ENCODE assay signal across 8 cellular contexts in the genomic region with DNA sequence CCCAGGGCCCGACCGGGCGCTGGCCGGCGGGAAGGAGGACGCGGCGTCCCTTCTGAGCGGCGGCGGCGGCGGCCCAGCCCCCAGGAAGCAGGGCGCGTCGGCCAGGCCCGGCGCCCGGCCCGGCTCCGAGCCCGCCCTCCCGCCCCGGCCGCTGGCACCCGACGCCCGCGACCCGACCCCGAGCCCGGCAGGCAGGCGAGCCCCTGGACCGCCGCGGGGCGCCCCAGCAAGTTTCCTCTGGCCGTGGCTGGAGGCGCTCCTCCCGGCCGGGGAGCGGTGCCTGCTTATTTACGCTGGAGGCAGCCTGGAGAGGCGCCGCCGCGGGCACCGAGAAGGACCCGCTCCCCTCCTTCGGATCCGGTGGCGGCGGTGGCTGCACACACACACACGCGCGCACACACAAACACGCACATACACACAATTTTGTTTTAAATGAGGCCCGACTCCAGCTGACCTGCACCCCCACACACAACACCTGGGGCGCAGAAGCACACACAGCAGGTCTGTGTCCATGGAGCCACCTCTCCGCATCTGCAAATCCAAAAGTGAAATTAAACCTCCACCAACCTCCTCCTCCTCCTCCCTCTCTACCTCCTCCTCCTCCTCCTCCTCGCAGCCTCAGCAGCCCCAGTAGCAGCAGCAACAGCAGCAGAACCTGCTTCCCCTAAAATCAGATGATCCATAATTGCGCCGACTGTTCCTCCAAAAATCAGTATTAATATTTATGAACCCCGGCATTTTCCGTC. TPM values are rescaled to one million over a fixed set of nuclear protein-coding genes. Genes with fewer than 3 reads are reported as not detected.
A peak's percentile ranks its signal among the peaks of the same experiment; 100 is the strongest.
DNase-seq lines count a peak whose midpoint lies in the region; ATAC-seq, FAIRE-seq and TF ChIP-seq lines count a peak whose summit lies in the region.

No MANE protein-coding gene starts in this region.

- H3K4me2 ChIP-seq in neuronal stem cell (ENCODE audit: insufficient read depth, low read length, poor library complexity, severe bottlenecking): peak overlapping the region; percentile 90

- peak overlapping the region; percentile 86 for H3K18ac ChIP-seq in neuronal stem cell (ENCODE audit: low read length)

- no peak overlapping the region for H4K8ac ChIP-seq in neuronal stem cell (ENCODE audit: low read depth, low read length)

- peak overlapping the region; percentile 80 for H3K23ac ChIP-seq in neuronal stem cell (ENCODE audit: low read depth, low read length, poor library complexity)

- FAIRE-seq in H54 (lab: Jason Lieb, UNC): no peak

- TF ChIP-seq CTCF in Caco-2 (IDR thresholded peaks at IDR 0.05; ENCODE audit: insufficient read depth in 1 of 2, low read depth in 1 of 2, low read length in 1 of 2, severe bottlenecking in 1 of 2, unreplicated experiment in 1 of 2) (no peak), foreskin keratinocyte (conservative IDR thresholded peaks at IDR 0.05) (peak; percentile 4)

- no peak overlapping the region for H4K91ac ChIP-seq in neuronal stem cell (ENCODE audit: low read depth, low read length, poor library complexity)

- intact Hi-C loops in Caco-2 (cut with micrococcal nuclease; ENCODE audit: unreplicated experiment): loop anchor here (1.0 to 10.0 kb wide), 6 partner anchors 64 to 261 kb away; partner anchors contain the start of genes CASP3, CENPU and PRIMPOL

- H3K36me3 ChIP-seq in Caco-2 (ENCODE audit: control insufficient read depth, insufficient read depth, low read length) (no peaks in the 10 kb centered on the region), neuronal stem cell (replicated peaks in 1 of 2; ENCODE audit: control insufficient read depth in 2 of 2, insufficient read depth in 2 of 2, low read length in 2 of 2) (no peaks in the 10 kb centered on the region), urinary bladder (ENCODE audit: insufficient read depth) (no peaks in the 10 kb centered on the region)

- ATAC-seq in foreskin keratinocyte: peak; percentile 6

- H3K4me1 Mint-ChIP-seq in Caco-2 (ENCODE audit: low read depth, unreplicated experiment): peaks cover 20% of the 10 kb centered on the region

- POLR2A ChIA-PET in Caco-2 (lab: Charles Lee): interaction anchor here (0.6 to 1.6 kb wide), 9 partner anchors 11 to 266 kb away, joined by 3 to 21 read pairs (median 7); partner anchors contain the start of gene CENPU

- DNase-seq in Caco-2 (peak; percentile 38 to 51), H54 (ENCODE audit: insufficient read length, low spot score) (peak; percentile 15), OCI-M1 (lab: John Stamatoyannopoulos, UW) (peak; percentile 83), activated gamma-delta T cell (lab: John Stamatoyannopoulos, UW) (peak; percentile 18), foreskin keratinocyte (peak in 1 of 2 donors; percentile 36), neuronal stem cell (ENCODE audit: low spot score) (peak; percentile 39), NCI-H2227 treated with DMSO at 0.1 percent for 48 hours (lab: John Stamatoyannopoulos, UW) (no peak)

- peak overlapping the region; percentile 98 for H3K4me3 Mint-ChIP-seq in Caco-2 (ENCODE audit: unreplicated experiment)

- peaks cover 11% of the 10 kb centered on the region for H3K36me3 Mint-ChIP-seq in Caco-2 (ENCODE audit: insufficient read depth, unreplicated experiment)

- no TSS peak for BruUV-seq in Caco-2 (replicated peaks; lab: Mats Ljungman, UMichigan)

- H3K9ac ChIP-seq in neuronal stem cell (ENCODE audit: low read depth, low read length, poor library complexity): peak overlapping the region; percentile 95

- H2BK12ac ChIP-seq in neuronal stem cell (ENCODE audit: low read length): no peak overlapping the region

- no peaks in the 10 kb centered on the region for H3K79me1 ChIP-seq in neuronal stem cell (ENCODE audit: low read depth, low read length)

- H2BK5ac ChIP-seq in neuronal stem cell (ENCODE audit: low read length): peak overlapping the region; percentile 48

- H3K4me3 ChIP-seq in Caco-2 (ENCODE audit: low read depth, low read length) (peak overlapping the region; percentile 70), neuronal stem cell (ENCODE audit: low read length in 2 of 2) (peak overlapping the region; percentile 84 to 94), urinary bladder (ENCODE audit: low read depth, low read length) (peak overlapping the region; percentile 99)

- no peak for TF ChIP-seq POLR2A in H54 (IDR thresholded peaks at IDR 0.05; ENCODE audit: low read depth, low read length)

- no peak overlapping the region for H2BK120ac ChIP-seq in neuronal stem cell (ENCODE audit: low read depth, low read length)

- peak overlapping the region; percentile 99 for H3K27ac ChIP-seq in foreskin keratinocyte
- H3K27ac ChIP-seq in neuronal stem cell (replicated peaks; ENCODE audit: low read length): no peak overlapping the region
- H3K27ac ChIP-seq in urinary bladder (ENCODE audit: low read depth): peak overlapping the region; percentile 96

- peak overlapping the region; percentile 85 for H2AFZ ChIP-seq in neuronal stem cell (ENCODE audit: low read length)

- no peaks in the 10 kb centered on the region; the same call in 1 of the 2 replicates for H3K4me1 ChIP-seq in Caco-2
- peaks cover 8% of the 10 kb centered on the region for H3K4me1 ChIP-seq in foreskin keratinocyte
- H3K4me1 ChIP-seq in neuronal stem cell (ENCODE audit: control insufficient read depth in 2 of 2, insufficient read depth in 1 of 2, low read depth in 1 of 2, low read length in 2 of 2): peaks cover 9 to 21% of the 10 kb centered on the region in 2 donors
- H3K4me1 ChIP-seq in urinary bladder (ENCODE audit: insufficient read depth): peaks cover 3% of the 10 kb centered on the region

- no peak overlapping the region for H2BK15ac ChIP-seq in neuronal stem cell (ENCODE audit: low read length)

- H3K27me3 ChIP-seq in Caco-2 (replicated peaks; ENCODE audit: control insufficient read depth, insufficient read depth, low read length) (no peaks in the 10 kb centered on the region), foreskin keratinocyte (no peaks in the 10 kb centered on the region), neuronal stem cell (ENCODE audit: control insufficient read depth in 3 of 3, insufficient read depth in 3 of 3, low read depth in 1 of 3, low read length in 3 of 3) (no peaks in the 10 kb centered on the region)

- H3K14ac ChIP-seq in neuronal stem cell (ENCODE audit: low read length): no peak overlapping the region

- H3K9me3 Mint-ChIP-seq in Caco-2 (ENCODE audit: unreplicated experiment): no peaks in the 10 kb centered on the region

- H3K9me3 ChIP-seq in Caco-2: no peaks in the 10 kb centered on the region
- no peaks in the 10 kb centered on the region for H3K9me3 ChIP-seq in neuronal stem cell (replicated peaks in 1 of 2; ENCODE audit: control insufficient read depth in 2 of 2, insufficient read depth in 1 of 2, low read depth in 1 of 2, low read length in 2 of 2)

- no peaks in the 10 kb centered on the region for H3K27me3 Mint-ChIP-seq in Caco-2 (ENCODE audit: insufficient read depth, unreplicated experiment)

- no CpG with 5 or more reads among the region's 65 CpGs for WGBS in neuronal stem cell (ENCODE audit: extremely low coverage in 2 of 2, insufficient read length in 2 of 2, insufficient replicate concordance in 1 of 2), 2 donors
- WGBS in urinary bladder: under 1% methylated on average over 65 of the region's 65 CpGs

- CTCF ChIA-PET in Caco-2 (lab: Charles Lee): interaction anchor here (0.8 to 1.5 kb wide), 5 partner anchors 11 to 261 kb away, joined by 3 to 11 read pairs (median 4); no protein-coding TSS in a partner anchor

- H3K27ac Mint-ChIP-seq in Caco-2 (ENCODE audit: unreplicated experiment): peak overlapping the region; percentile 89

- no peak overlapping the region for H3K4ac ChIP-seq in neuronal stem cell (ENCODE audit: low read length)

- peak overlapping the region; percentile 66 for H2AK5ac ChIP-seq in neuronal stem cell (ENCODE audit: low read depth, low read length)

RNA-seq across cellular contexts. Expression of gene IRF2, which starts 0.7 kb away (rescaled TPM):
- total RNA-seq in Caco-2 (2022): 9.2 and 11.5 TPM in 2 replicates
- total RNA-seq in foreskin keratinocyte: 16.5 and 18.4 TPM in 2 replicates
- 10.7 and 11.9 TPM in 2 replicates for polyA plus RNA-seq in foreskin keratinocyte
- 12.7 TPM for polyA plus RNA-seq in neuronal stem cell (2013, experiment 1 of 2)
- 12.8 TPM for polyA plus RNA-seq in neuronal stem cell (2013, experiment 2 of 2)
- total RNA-seq in urinary bladder: 35.6 TPM
- polyA plus RNA-seq in urinary bladder: 39.5 TPM
